24 cellular contexts compared by ENCODE assay signal in genomic region chr16:14490281-14490680, GRCh38.
A peak's percentile ranks its signal among the peaks of the same experiment; 100 is the strongest.
DNase-seq lines count a peak whose midpoint lies in the region; ATAC-seq and TF ChIP-seq lines count a peak whose summit lies in the region.
"Had no signal": no experiment of that assay in that cellular context is flagged by ENCODE, and none has a peak within 500 bp of the region (broad histone marks: within the 10 kb centered on the region; RNA-seq: fewer than 3 reads in every experiment).

No MANE protein-coding gene starts in this region.

- DNase-seq in Right ventricle myocardium superior (no peak), left cardiac atrium (no peak), adrenal gland (peak in 2 of 7 donors; percentile 52 to 66), left lobe of liver (ENCODE audit: low spot score) (peak; percentile 75), psoas muscle (no peak), NCI-H2171 treated with DMSO at 0.1 percent for 48 hours (lab: John Stamatoyannopoulos, UW) (no peak)
- no peak for DNase-seq in stimulated activated naive CD4-positive, alpha-beta T cell (lab: John Stamatoyannopoulos, UW)
- DNase-seq: Caco-2; CD4-positive, CD25-positive, alpha-beta regulatory T cell; DMS153; GDM1; HCEC 1CT; MM.1S; NCI-H1092; NCI-H1436 treated with DMSO at 0.1 percent for 48 hours; NCI-H2029 treated with DMSO at 0.1 percent for 48 hours; NCI-H2171; NCI-H446 treated with DMSO at 0.1 percent for 48 hours; NCI-H748 treated with DMSO at 0.1 percent for 48 hours; NK-92 treated with Interleukin-12 subunit alpha and Interleukin-12 subunit beta, amount 100 ng/mL, for 24 hours; SHP77 treated with DMSO at 0.1 percent for 48 hours had no signal

- H3K4me3 ChIP-seq in adrenal gland (no peak overlapping the region), psoas muscle (peak overlapping the region; percentile 75)

- no peak for TF ChIP-seq CTCF in adrenal gland (IDR thresholded peaks at IDR 0.05)
- no peak for TF ChIP-seq CTCF in psoas muscle (IDR thresholded peaks at IDR 0.05)

- ATAC-seq in Right ventricle myocardium superior (ENCODE audit: poor library complexity) (peak; percentile 8), left cardiac atrium (no peak), left lobe of liver (peak; percentile 75), psoas muscle (no peak), HG03565 (IDR thresholded peaks at IDR 0.05; ENCODE audit: unreplicated experiment) (no peak)

- H3K4me1 ChIP-seq in adrenal gland (replicated peaks in 1 of 2) (peaks cover 38 to 53% of the 10 kb centered on the region in 2 donors), psoas muscle (peaks cover 46% of the 10 kb centered on the region)

- H3K9me3 ChIP-seq in adrenal gland (replicated peaks in 1 of 3) (no peaks in the 10 kb centered on the region), psoas muscle (no peaks in the 10 kb centered on the region)
- H3K9me3 ChIP-seq: Caco-2 had no signal

- H3K27ac ChIP-seq in adrenal gland (peak overlapping the region in 3 of 5 donors; percentile 4 to 42 (median 40)), psoas muscle (peak overlapping the region; percentile 92)
- H3K27ac ChIP-seq: 22Rv1, HL-60 had no signal

- H3K36me3 ChIP-seq in adrenal gland (replicated peaks in 1 of 2) (no peaks in the 10 kb centered on the region), psoas muscle (ENCODE audit: insufficient read depth in 1 of 2, low read depth in 1 of 2) (no peaks in the 10 kb centered on the region)

- WGBS in adrenal gland, 4 donors = 62 to 79% (median 70%) methylated on average over 5 of the region's 5 CpGs
- 55 to 87% (median 60%) methylated on average over 5 of the region's 5 CpGs for WGBS in psoas muscle, 3 donors

- intact Hi-C loops in Right ventricle myocardium superior (cut with DNase I) (no loop called here), left cardiac atrium (cut with DNase I) (no loop called here), adrenal gland (cut with DNase I) (no loop called here), psoas muscle (cut with DNase I) (loop anchor here in 1 of 2 donors (10.0 kb wide), 1 partner anchor 185 kb away; no protein-coding TSS in a partner anchor)

- H3K27me3 ChIP-seq in adrenal gland (no peaks in the 10 kb centered on the region), psoas muscle (ENCODE audit: insufficient read depth in 3 of 3, low read length in 2 of 3) (no peaks in the 10 kb centered on the region)

- TF ChIP-seq POLR2A in adrenal gland (IDR thresholded peaks at IDR 0.05) = peak in 1 of 2 donors; percentile 19

Comparison
In these comparisons a context has a peak if more than half of its experiments do, and no peak if none do; other contexts are left out.
1. ATAC-seq: peak in Right ventricle myocardium superior (single experiment) and left lobe of liver (single experiment); none in left cardiac atrium (0 of 2), psoas muscle (0 of 4) and HG03565 (single experiment).